Comparison of ENCODE assay signal across 22 cellular contexts in the genomic region with DNA sequence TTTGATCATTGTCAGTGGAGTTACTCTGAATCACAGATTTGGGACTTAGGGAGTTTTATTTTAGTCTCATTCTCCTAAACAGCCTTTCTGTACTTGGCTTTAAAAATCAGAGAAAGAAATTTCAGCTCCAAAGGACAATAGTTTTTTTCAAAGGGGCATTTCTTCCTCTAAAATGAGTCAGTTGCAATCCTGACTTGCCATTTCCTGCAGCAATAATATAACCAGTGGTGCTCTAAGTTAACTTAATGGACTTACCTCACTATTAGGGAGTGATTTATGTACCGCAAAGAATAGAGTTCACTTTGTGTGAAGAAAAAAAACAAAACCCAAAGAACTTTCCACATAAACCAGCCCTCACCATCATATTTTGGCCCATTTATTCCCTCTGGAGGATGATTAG. TPM values are rescaled to one million over a fixed set of nuclear protein-coding genes. Genes with fewer than 3 reads are reported as not detected.
DNase-seq lines count a peak whose midpoint lies in the region; ATAC-seq and TF ChIP-seq lines count a peak whose summit lies in the region.
"Had no signal": no experiment of that assay in that cellular context is flagged by ENCODE, and none has a peak within 500 bp of the region (broad histone marks: within the 10 kb centered on the region; RNA-seq: fewer than 3 reads in every experiment).

No MANE protein-coding gene starts in this region.

- DNase-seq in A673 (ENCODE audit: low spot score) (peak; percentile 18), NCI-H69 (lab: John Stamatoyannopoulos, UW) (peak; percentile 2), dedifferentiated amniotic fluid mesenchymal stem cell (ENCODE audit: extremely low spot score) (peak; percentile 9), left kidney (ENCODE audit: low read depth, low spot score) (peak; percentile 63), NCI-H1417 treated with DMSO at 0.1 percent for 48 hours (lab: John Stamatoyannopoulos, UW) (no peak), HPDE6-E6E7 (ENCODE audit: extremely low spot score) (no peak)
- no peak for DNase-seq in stimulated activated naive CD4-positive, alpha-beta T cell treated with Interleukin-2 at 50 U/mL for 16 hours (lab: John Stamatoyannopoulos, UW)
- DNase-seq: BE2C, DMS79 treated with DMSO at 0.1 percent for 48 hours, GOT3, KBM-7, NCI-H1092, NCI-H146, NCI-H2029 treated with DMSO at 0.1 percent for 48 hours, NCI-H2171, NCI-H345, NCI-H524 treated with DMSO at 0.1 percent for 48 hours, Peyer's patch had no signal

- TF ChIP-seq CTCF in A673 (conservative IDR thresholded peaks at IDR 0.05; ENCODE audit: low read depth, low read length), result no peak

- no peaks in the 10 kb centered on the region for H3K36me3 ChIP-seq in A673 (ENCODE audit: insufficient read depth, low read length, poor library complexity, severe bottlenecking)
- H3K36me3 ChIP-seq: BE2C, Peyer's patch had no signal

- intact Hi-C loops in A673 (cut with micrococcal nuclease; ENCODE audit: unreplicated experiment), result no loop called here

- H3K27ac ChIP-seq in A673 (ENCODE audit: low read depth, low read length, poor library complexity, severe bottlenecking), result no peak overlapping the region
- H3K27ac ChIP-seq: Peyer's patch had no signal

- no peaks in the 10 kb centered on the region for H3K9me3 ChIP-seq in A673 (ENCODE audit: low read depth, low read length, poor library complexity, severe bottlenecking)
- H3K9me3 ChIP-seq: BE2C, Peyer's patch had no signal

- no TSS peak for BruUV-seq in A673 (replicated peaks; lab: Mats Ljungman, UMichigan)

- no peaks in the 10 kb centered on the region for H3K4me1 ChIP-seq in A673 (ENCODE audit: insufficient read depth, low read length, poor library complexity, severe bottlenecking)
- H3K4me1 ChIP-seq: BE2C, Peyer's patch had no signal

- H3K27me3 ChIP-seq in A673 (replicated peaks; ENCODE audit: insufficient read depth, low read depth, low read length, poor library complexity), result no peaks in the 10 kb centered on the region
- H3K27me3 ChIP-seq: BE2C, Peyer's patch had no signal

- POLR2A ChIA-PET in A673 (lab: Charles Lee; ENCODE audit: low non-redundant PET), result no interaction called here

- CTCF ChIA-PET in A673 (lab: Charles Lee), result no interaction called here

- H3K4me3 ChIP-seq in A673 (ENCODE audit: low read depth, low read length, poor library complexity, severe bottlenecking), result no peak overlapping the region
- H3K4me3 ChIP-seq: Peyer's patch had no signal

- no peak for ATAC-seq in GM18873 (IDR thresholded peaks at IDR 0.05; ENCODE audit: low FRiP score, unreplicated experiment)
- ATAC-seq: HCT116 had no signal

RNA-seq across cellular contexts. Expression of a gene that starts 35.0 kb away (rescaled TPM):
- total RNA-seq in A673 (2021), result 31.1 and 35.1 TPM in 2 replicates

RNA-seq across cellular contexts. Expression of a gene that starts 45.7 kb away (rescaled TPM):
- not detected in 2 replicates for total RNA-seq in A673 (2021)
- total RNA-seq: HT-29, OCI-LY7 had no signal

Comparison
In these comparisons a context has a peak if more than half of its experiments do, and no peak if none do; other contexts are left out.
1. DNase-seq: peak in A673 (single experiment), NCI-H69 (single experiment), dedifferentiated amniotic fluid mesenchymal stem cell (single experiment) and left kidney (single experiment); none in NCI-H1417 treated with DMSO at 0.1 percent for 48 hours (single experiment), HPDE6-E6E7 (single experiment) and stimulated activated naive CD4-positive, alpha-beta T cell treated with Interleukin-2 at 50 U/mL for 16 hours (single experiment).